In genomic region chr21:34936874-34937563, GRCh38 we compare ENCODE assay signal across 12 cellular contexts.
A peak's percentile ranks its signal among the peaks of the same experiment; 100 is the strongest.
DNase-seq lines count a peak whose midpoint lies in the region; ATAC-seq and TF ChIP-seq lines count a peak whose summit lies in the region.
"Had no signal": no experiment of that assay in that cellular context is flagged by ENCODE, and none has a peak within 500 bp of the region (broad histone marks: within the 10 kb centered on the region; RNA-seq: fewer than 3 reads in every experiment).

No MANE protein-coding gene starts in this region.

- peak; percentile 18 for DNase-seq in EL
- no peak for DNase-seq in activated CD4-positive, alpha-beta memory T cell treated with anti-CD3 and anti-CD28 coated beads, Interleukin-2, amount 10 ng/mL, durations not matched to agents 7 days and 5 days
- no peak for DNase-seq in hepatocyte (ENCODE audit: low spot score)
- DNase-seq in activated gamma-delta T cell (lab: John Stamatoyannopoulos, UW) = no peak
- DNase-seq in middle frontal gyrus (ENCODE audit: extremely low spot score, low spot score) = no peak
- no peak for DNase-seq in stomach
- DNase-seq: body of pancreas; NCI-H1417 treated with DMSO at 0.1 percent for 48 hours; psoas muscle; stimulated activated CD4-positive, alpha-beta T cell treated with anti-CD3 and anti-CD28 coated beads, Interleukin-2, amount 100 ng/mL, for 48 hours had no signal

- H3K9me3 Mint-ChIP-seq in activated CD4-positive, alpha-beta memory T cell treated with anti-CD3 and anti-CD28 coated beads, Interleukin-2, amount 10 ng/mL, durations not matched to agents 7 days and 5 days = no peaks in the 10 kb centered on the region

- peak overlapping the region; percentile 70 to 92 (median 80); a peak in 21 of 22 replicates for H3K4me2 ChIP-seq in BLaER1 treated with 17β-estradiol and CSF1 and Interleukin-3, amounts not matched to agents 10 nM and 100 nM
- peak overlapping the region; percentile 58 for H3K4me2 ChIP-seq in hepatocyte

- peaks cover 12% of the 10 kb centered on the region for H3K36me3 Mint-ChIP-seq in activated CD4-positive, alpha-beta memory T cell treated with anti-CD3 and anti-CD28 coated beads, Interleukin-2, amount 10 ng/mL, durations not matched to agents 7 days and 5 days (ENCODE audit: low read depth)

- peak overlapping the region; percentile 95 for H3K27ac Mint-ChIP-seq in activated CD4-positive, alpha-beta memory T cell treated with anti-CD3 and anti-CD28 coated beads, Interleukin-2, amount 10 ng/mL, durations not matched to agents 7 days and 5 days

- TF ChIP-seq POLR2A in stomach (IDR thresholded peaks at IDR 0.05) = no peak

- H3K79me2 ChIP-seq in hepatocyte = no peaks in the 10 kb centered on the region

- peak overlapping the region in 9 of 11 experiments; percentile 7 to 62 (median 53); a peak in 11 of 22 replicates for H3K9ac ChIP-seq in BLaER1 treated with 17β-estradiol and CSF1 and Interleukin-3, amounts not matched to agents 10 nM and 100 nM

- no peak for TF ChIP-seq CTCF in hepatocyte (IDR thresholded peaks at IDR 0.05; ENCODE audit: poor library complexity)
- no peak for TF ChIP-seq CTCF in stomach (IDR thresholded peaks at IDR 0.05)

- no peak for ATAC-seq in GM21737 (IDR thresholded peaks at IDR 0.05; ENCODE audit: unreplicated experiment)
- ATAC-seq: body of pancreas, psoas muscle had no signal

- H3K4me3 ChIP-seq in BLaER1 treated with 17β-estradiol and CSF1 and Interleukin-3, amounts not matched to agents 10 nM and 100 nM = peak overlapping the region in 6 of 10 experiments; percentile 6 to 40 (median 34); a peak in 7 of 20 replicates
- no peak overlapping the region for H3K4me3 ChIP-seq in hepatocyte
- no peak overlapping the region for H3K4me3 ChIP-seq in stomach
- H3K4me3 ChIP-seq: body of pancreas, psoas muscle had no signal

- no peak overlapping the region for H2AFZ ChIP-seq in hepatocyte

- no peaks in the 10 kb centered on the region for H3K27me3 Mint-ChIP-seq in activated CD4-positive, alpha-beta memory T cell treated with anti-CD3 and anti-CD28 coated beads, Interleukin-2, amount 10 ng/mL, durations not matched to agents 7 days and 5 days

- H3K27me3 ChIP-seq in BLaER1 treated with 17β-estradiol and CSF1 and Interleukin-3, amounts not matched to agents 10 nM and 100 nM = no peaks in the 10 kb centered on the region
- H3K27me3 ChIP-seq in hepatocyte (no peaks in the 10 kb centered on the region), stomach (no peaks in the 10 kb centered on the region)
- H3K27me3 ChIP-seq: body of pancreas had no signal

- POLR2A ChIA-PET in activated CD4-positive, alpha-beta memory T cell treated with anti-CD3 and anti-CD28 coated beads, Interleukin-2, amount 10 ng/mL, durations not matched to agents 7 days and 5 days (lab: Charles Lee) = interaction anchor here (1.0 to 6.5 kb wide), 11 partner anchors 10 to 114 kb away, joined by 3 to 84 read pairs (median 9); no protein-coding TSS in a partner anchor

- intact Hi-C loops in stomach (cut with DNase I; ENCODE audit: low total_unique reads) = no loop called here

- no peak overlapping the region for H3K4me3 Mint-ChIP-seq in activated CD4-positive, alpha-beta memory T cell treated with anti-CD3 and anti-CD28 coated beads, Interleukin-2, amount 10 ng/mL, durations not matched to agents 7 days and 5 days

- CTCF ChIA-PET in activated CD4-positive, alpha-beta memory T cell treated with anti-CD3 and anti-CD28 coated beads, Interleukin-2, amount 10 ng/mL, durations not matched to agents 7 days and 5 days (lab: Charles Lee) = interaction anchor here (1.7 to 5.0 kb wide), 2 partner anchors 10 to 110 kb away, joined by 4 to 20 read pairs; no protein-coding TSS in a partner anchor

- TF ChIP-seq EP300 in stomach (IDR thresholded peaks at IDR 0.05) = no peak

- no peaks in the 10 kb centered on the region for H3K9me3 ChIP-seq in BLaER1 treated with 17β-estradiol and CSF1 and Interleukin-3, amounts not matched to agents 10 nM and 100 nM (replicated peaks in 1 of 11)
- H3K9me3 ChIP-seq in hepatocyte (ENCODE audit: low read depth) (no peaks in the 10 kb centered on the region), stomach (no peaks in the 10 kb centered on the region)
- H3K9me3 ChIP-seq: body of pancreas, psoas muscle had no signal

- peaks cover 0 to 58% (median 12%) of the 10 kb centered on the region in 11 experiments; a peak in 11 of 22 replicates for H3K36me3 ChIP-seq in BLaER1 treated with 17β-estradiol and CSF1 and Interleukin-3, amounts not matched to agents 10 nM and 100 nM
- H3K36me3 ChIP-seq in hepatocyte (replicated peaks; ENCODE audit: insufficient read depth, low read depth) (no peaks in the 10 kb centered on the region), stomach (no peaks in the 10 kb centered on the region)

- no peaks in the 10 kb centered on the region for H3K9me2 ChIP-seq in hepatocyte (replicated peaks; ENCODE audit: insufficient read depth)

- WGBS in hepatocyte (ENCODE audit: low lambda C conversion rate, missing lambda C conversion rate) = 72% methylated on average over 4 of the region's 4 CpGs
- 59 to 75% (median 63%) methylated on average over 4 of the region's 4 CpGs for WGBS in stomach, 5 donors

- peaks cover 87% of the 10 kb centered on the region for H3K4me1 Mint-ChIP-seq in activated CD4-positive, alpha-beta memory T cell treated with anti-CD3 and anti-CD28 coated beads, Interleukin-2, amount 10 ng/mL, durations not matched to agents 7 days and 5 days

- peak overlapping the region in 9 of 11 experiments; percentile 18 to 57 (median 46); a peak in 15 of 22 replicates for H3K27ac ChIP-seq in BLaER1 treated with 17β-estradiol and CSF1 and Interleukin-3, amounts not matched to agents 10 nM and 100 nM
- H3K27ac ChIP-seq in hepatocyte = peak overlapping the region; percentile 63
- no peak overlapping the region for H3K27ac ChIP-seq in stomach
- H3K27ac ChIP-seq: body of pancreas, psoas muscle had no signal

- peaks cover 69 to 99% (median 85%) of the 10 kb centered on the region in 10 experiments for H3K4me1 ChIP-seq in BLaER1 treated with 17β-estradiol and CSF1 and Interleukin-3, amounts not matched to agents 10 nM and 100 nM
- H3K4me1 ChIP-seq in hepatocyte (ENCODE audit: insufficient read depth) = peaks cover 16% of the 10 kb centered on the region
- H3K4me1 ChIP-seq in stomach = peaks cover 0 to 8% (median 0%) of the 10 kb centered on the region in 4 donors
- H3K4me1 ChIP-seq: body of pancreas, psoas muscle had no signal

- peaks cover 0 to 89% (median 18%) of the 10 kb centered on the region in 11 experiments; a peak in 10 of 22 replicates for H4K20me1 ChIP-seq in BLaER1 treated with 17β-estradiol and CSF1 and Interleukin-3, amounts not matched to agents 10 nM and 100 nM
- H4K20me1 ChIP-seq in hepatocyte (ENCODE audit: insufficient read depth, poor library complexity, severe bottlenecking) = no peaks in the 10 kb centered on the region

Comparison
In these comparisons a context has a peak if more than half of its experiments do, and no peak if none do; other contexts are left out.
1. H3K27ac ChIP-seq: peak in BLaER1 treated with 17β-estradiol and CSF1 and Interleukin-3, amounts not matched to agents 10 nM and 100 nM (9 of 11) and hepatocyte (single experiment); none in stomach (0 of 5).
2. H3K4me3 ChIP-seq: peak in BLaER1 treated with 17β-estradiol and CSF1 and Interleukin-3, amounts not matched to agents 10 nM and 100 nM (6 of 10); none in hepatocyte (single experiment) and stomach (0 of 4).